Comparison of ENCODE assay signal across 8 cellular contexts in genomic region chr7:151736403-151736909, GRCh38.
DNase-seq lines count a peak whose midpoint lies in the region; ATAC-seq, FAIRE-seq and TF ChIP-seq lines count a peak whose summit lies in the region.

No MANE protein-coding gene starts in this region.

- H2AFZ ChIP-seq in K562 (ENCODE audit: low read depth, low read length): no peak overlapping the region

- H3K4me3 Mint-ChIP-seq in Calu3 (ENCODE audit: low read depth, unreplicated experiment): peak overlapping the region; percentile 63

- H3K4me1 ChIP-seq in K562 (replicated peaks in 1 of 2; ENCODE audit: control insufficient read depth in 2 of 2, insufficient read depth in 2 of 2, low read length in 2 of 2) (peaks cover 0 to 3% of the 10 kb centered on the region in 2 experiments; a peak in 1 of 5 replicates), kidney (ENCODE audit: control insufficient read depth in 1 of 2, insufficient read depth in 1 of 2, low read depth in 1 of 2, low read length in 2 of 2) (peaks cover 5 to 10% of the 10 kb centered on the region in 2 donors), subcutaneous abdominal adipose tissue (ENCODE audit: control insufficient read depth in 5 of 5, insufficient read depth in 5 of 5, low read length in 5 of 5) (peaks cover 0 to 19% (median 17%) of the 10 kb centered on the region in 5 donors)

- TF ChIP-seq EP300 in K562 (IDR thresholded peaks at IDR 0.05; ENCODE audit: low read length): no peak

- no peaks in the 10 kb centered on the region for H3K9me1 ChIP-seq in K562 (ENCODE audit: control insufficient read depth, insufficient read depth, low read length)

- in situ Hi-C loops in K562 (cut with MboI): no loop called here

- H3K36me3 ChIP-seq in K562 (ENCODE audit: control insufficient read depth, insufficient read depth, low read length): no peaks in the 10 kb centered on the region
- no peaks in the 10 kb centered on the region for H3K36me3 ChIP-seq in kidney (ENCODE audit: control insufficient read depth in 1 of 2, insufficient read depth in 2 of 2, low read length in 2 of 2)
- H3K36me3 ChIP-seq in subcutaneous abdominal adipose tissue (ENCODE audit: control insufficient read depth in 5 of 5, insufficient read depth in 5 of 5, low read length in 5 of 5): no peaks in the 10 kb centered on the region

- H3K36me3 Mint-ChIP-seq in Calu3 (ENCODE audit: insufficient read depth, unreplicated experiment): peaks cover 21% of the 10 kb centered on the region

- H3K4me1 Mint-ChIP-seq in Calu3 (ENCODE audit: low read depth, unreplicated experiment): peaks cover 6% of the 10 kb centered on the region

- no peaks in the 10 kb centered on the region; the same call in none of the 2 replicates for H4K20me1 ChIP-seq in K562 (replicated peaks; ENCODE audit: control insufficient read depth, insufficient read depth, low read length)

- peaks cover 3% of the 10 kb centered on the region for H3K9me3 Mint-ChIP-seq in Calu3 (ENCODE audit: low read depth, unreplicated experiment)

- DNase-seq in Calu3 (peak; percentile 72), NCI-H2081 (lab: John Stamatoyannopoulos, UW) (peak; percentile 70 to 91), K562 (ENCODE audit: extremely low read depth in 1 of 4, low spot score in 3 of 4) (peak in 1 of 4 experiments; percentile 23), kidney (peak; percentile 93), GM10248 (ENCODE audit: extremely low spot score) (no peak)

- H3K9ac ChIP-seq in K562 (ENCODE audit: insufficient read depth in 1 of 2, low read depth in 2 of 2, low read length in 2 of 2) (no peak overlapping the region), kidney (ENCODE audit: low read length in 2 of 2) (peak overlapping the region in 1 of 2 donors; percentile 23), subcutaneous abdominal adipose tissue (ENCODE audit: low read length in 5 of 5) (peak overlapping the region in 1 of 5 donors; percentile 38)

- H3K9me3 ChIP-seq in K562 (replicated peaks; ENCODE audit: control insufficient read depth, insufficient read depth, low read depth, low read length) (peaks cover 2% of the 10 kb centered on the region), kidney (ENCODE audit: control insufficient read depth in 1 of 2, low read length in 2 of 2) (no peaks in the 10 kb centered on the region), subcutaneous abdominal adipose tissue (ENCODE audit: control insufficient read depth in 5 of 5, low read length in 5 of 5) (no peaks in the 10 kb centered on the region)

- H3K27me3 Mint-ChIP-seq in Calu3 (ENCODE audit: unreplicated experiment): no peaks in the 10 kb centered on the region

- 2% methylated on average over 10 of the region's 10 CpGs for WGBS in K562 (ENCODE audit: insufficient coverage, low coverage, missing lambda C conversion rate)

- TF ChIP-seq CTCF in Calu3 (IDR thresholded peaks at IDR 0.05; ENCODE audit: unreplicated experiment) (peak; percentile 26), K562 (IDR thresholded peaks at IDR 0.05 in 2 of 3, conservative IDR thresholded peaks at IDR 0.05 in 1 of 3; ENCODE audit: insufficient read depth in 2 of 3, low read depth in 1 of 3, low read length in 3 of 3) (peak; percentile 23 to 32 (median 26); a peak in 4 of 6 replicates), kidney (IDR thresholded peaks at IDR 0.05; ENCODE audit: borderline replicate concordance, extremely low read depth, insufficient read depth) (peak; percentile 14), GM10248 (IDR thresholded peaks at IDR 0.05; ENCODE audit: control extremely low read depth, extremely low read depth, low read depth, missing control alignments) (no peak)

- POLR2A ChIA-PET in K562 (lab: Yijun Ruan, JAX): interaction anchor here (1.4 kb wide), 1 partner anchor 9 kb away, joined by 7 read pairs; no protein-coding TSS in a partner anchor
- POLR2A ChIA-PET in GM10248 (lab: Yijun Ruan, JAX): no interaction called here

- no peak overlapping the region for H3K27ac ChIP-seq in K562 (ENCODE audit: extremely low read depth, low read depth, low read length)
- H3K27ac ChIP-seq in kidney (ENCODE audit: low read depth in 2 of 2, low read length in 2 of 2): peak overlapping the region; percentile 20 to 55
- peak overlapping the region; percentile 46 for H3K27ac ChIP-seq in subcutaneous abdominal adipose tissue (ENCODE audit: low read depth, low read length)

- no peak for TF ChIP-seq RAD21 in K562 (CRISPR knock-in tag; conservative IDR thresholded peaks at IDR 0.05 in 1 of 2, IDR thresholded peaks at IDR 0.05 in 1 of 2)

- H3K4me3 ChIP-seq in K562: no peak overlapping the region
- peak overlapping the region in 1 of 2 donors; percentile 33 for H3K4me3 ChIP-seq in kidney (ENCODE audit: low read length in 2 of 2)
- H3K4me3 ChIP-seq in subcutaneous abdominal adipose tissue (ENCODE audit: low read depth in 1 of 5, low read length in 5 of 5): peak overlapping the region; percentile 40 to 55 (median 42)

- peak overlapping the region; percentile 74 for H3K27ac Mint-ChIP-seq in Calu3 (ENCODE audit: unreplicated experiment)

- no peak overlapping the region for H3K4me2 ChIP-seq in K562 (ENCODE audit: insufficient read depth, low read length)

- no peaks in the 10 kb centered on the region for H3K79me2 ChIP-seq in K562 (ENCODE audit: control insufficient read depth, insufficient read depth, low read length)

- FAIRE-seq in K562 (lab: Jason Lieb, UNC): no peak
- no peak for FAIRE-seq in kidney (lab: Jason Lieb, UNC)

- intact Hi-C loops in Calu3 (cut with micrococcal nuclease; ENCODE audit: unreplicated experiment): no loop called here
- intact Hi-C loops in K562 (cut with micrococcal nuclease): no loop called here
- intact Hi-C loops in kidney (cut with DNase I): no loop called here

- H3K27me3 ChIP-seq in K562 (ENCODE audit: control insufficient read depth in 2 of 2, insufficient read depth in 2 of 2, low read length in 2 of 2) (peaks cover 31 to 76% of the 10 kb centered on the region in 2 experiments), subcutaneous abdominal adipose tissue (ENCODE audit: control insufficient read depth in 5 of 5, insufficient read depth in 4 of 5, low read length in 5 of 5) (no peaks in the 10 kb centered on the region)

- ATAC-seq in K562 (peak; percentile 64), GM19023 (IDR thresholded peaks at IDR 0.05; ENCODE audit: unreplicated experiment) (no peak), HG02588 (IDR thresholded peaks at IDR 0.05; ENCODE audit: unreplicated experiment) (no peak)

- CTCF ChIA-PET in Calu3 (lab: Charles Lee): interaction anchor here (0.6 to 2.0 kb wide), 10 partner anchors 9 to 117 kb away, joined by 3 to 11 read pairs (median 5); no protein-coding TSS in a partner anchor
- CTCF ChIA-PET in K562 (lab: Yijun Ruan, JAX; ENCODE audit: low intra/inter-chr PET ratio): interaction anchor here (0.6 kb wide), 1 partner anchor 1119 kb away, joined by 5 read pairs; no protein-coding TSS in a partner anchor
- CTCF ChIA-PET in GM10248 (lab: Yijun Ruan, JAX): interaction anchor here (1.2 kb wide), 1 partner anchor 11 kb away, joined by 3 read pairs; no protein-coding TSS in a partner anchor

- BruUV-seq in Calu3 (replicated peaks; lab: Mats Ljungman, UMichigan): no TSS peak
- BruUV-seq in K562 (replicated peaks; lab: Mats Ljungman, UMichigan): no TSS peak

- TF ChIP-seq POLR2A in K562 (conservative IDR thresholded peaks at IDR 0.05): no peak

TF ChIP-seq in K562, 482 proteins besides CTCF, POLR2A, EP300 and RAD21 (continues in another document):
- no peak for TF ChIP-seq HMG20B (CRISPR knock-in tag; IDR thresholded peaks at IDR 0.05)
- TF ChIP-seq ZC3H8 (IDR thresholded peaks at IDR 0.05): no peak
- no peak for TF ChIP-seq FIP1L1 (IDR thresholded peaks at IDR 0.05; ENCODE audit: low read depth, low read length, poor library complexity, severe bottlenecking)
- TF ChIP-seq ZNF140 (CRISPR knock-in tag; IDR thresholded peaks at IDR 0.05): no peak
- no peak for TF ChIP-seq ZNF146 (CRISPR knock-in tag; IDR thresholded peaks at IDR 0.05; ENCODE audit: unreplicated experiment)
- no peak for TF ChIP-seq CBX2 (IDR thresholded peaks at IDR 0.05; ENCODE audit: insufficient read depth, low read length, poor library complexity, severe bottlenecking)
- TF ChIP-seq HNRNPLL (IDR thresholded peaks at IDR 0.05; ENCODE audit: low read depth, low read length, poor library complexity, severe bottlenecking): peak; percentile 76
- no peak for TF ChIP-seq BRD4 (IDR thresholded peaks at IDR 0.05)
- TF ChIP-seq, protein P1, sequence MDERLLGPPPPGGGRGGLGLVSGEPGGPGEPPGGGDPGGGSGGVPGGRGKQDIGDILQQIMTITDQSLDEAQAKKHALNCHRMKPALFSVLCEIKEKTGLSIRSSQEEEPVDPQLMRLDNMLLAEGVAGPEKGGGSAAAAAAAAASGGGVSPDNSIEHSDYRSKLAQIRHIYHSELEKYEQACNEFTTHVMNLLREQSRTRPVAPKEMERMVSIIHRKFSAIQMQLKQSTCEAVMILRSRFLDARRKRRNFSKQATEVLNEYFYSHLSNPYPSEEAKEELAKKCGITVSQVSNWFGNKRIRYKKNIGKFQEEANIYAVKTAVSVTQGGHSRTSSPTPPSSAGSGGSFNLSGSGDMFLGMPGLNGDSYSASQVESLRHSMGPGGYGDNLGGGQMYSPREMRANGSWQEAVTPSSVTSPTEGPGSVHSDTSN (CRISPR knock-in tag; IDR thresholded peaks at IDR 0.05; ENCODE audit: low read depth): no peak
- TF ChIP-seq, protein P1 (tag; conservative IDR thresholded peaks at IDR 0.05; ENCODE audit: low read depth): peak; percentile 40; the same call in 1 of the 2 replicates
- no peak for TF ChIP-seq FOXJ2 (tag; IDR thresholded peaks at IDR 0.05)
- TF ChIP-seq MTA3 (IDR thresholded peaks at IDR 0.05; ENCODE audit: borderline replicate concordance): no peak
- TF ChIP-seq ZNF699 (CRISPR knock-in tag; IDR thresholded peaks at IDR 0.05; ENCODE audit: insufficient replicate concordance): no peak
